9 cellular contexts compared by ENCODE assay signal in the genomic region with DNA sequence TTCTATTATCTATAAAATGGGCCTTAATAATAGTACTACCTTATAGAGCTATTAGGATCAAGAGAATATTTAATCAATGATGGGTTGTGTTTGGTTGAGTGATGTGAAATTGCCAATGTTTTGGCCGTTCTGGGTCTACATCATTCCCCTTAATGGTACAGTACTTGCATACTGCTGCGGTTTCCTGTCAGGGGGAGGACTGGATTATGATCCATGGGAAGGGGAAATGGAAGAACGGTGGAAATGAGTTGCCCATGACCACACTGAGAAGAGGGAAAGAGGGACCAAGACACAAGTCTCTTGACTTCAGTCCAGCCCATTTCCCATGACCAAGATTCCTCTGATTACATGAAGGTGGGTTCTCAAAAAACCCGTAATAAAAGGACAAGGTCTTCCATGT. TPM values are rescaled to one million over a fixed set of nuclear protein-coding genes. Genes with fewer than 3 reads are reported as not detected.
DNase-seq lines count a peak whose midpoint lies in the region; ATAC-seq and TF ChIP-seq lines count a peak whose summit lies in the region.
"Had no signal": no experiment of that assay in that cellular context is flagged by ENCODE, and none has a peak within 500 bp of the region (broad histone marks: within the 10 kb centered on the region; RNA-seq: fewer than 3 reads in every experiment).

No MANE protein-coding gene starts in this region.

- no peak overlapping the region for H3K4me3 Mint-ChIP-seq in CD14-positive monocyte
- H3K4me3 Mint-ChIP-seq in chondrocyte (ENCODE audit: unreplicated experiment) = no peak overlapping the region

- H3K27me3 ChIP-seq in Loucy (ENCODE audit: insufficient read depth, low read length, poor library complexity, severe bottlenecking) (no peaks in the 10 kb centered on the region), osteoblast (ENCODE audit: insufficient read depth, low read length) (no peaks in the 10 kb centered on the region)

- H3K9me3 Mint-ChIP-seq in CD14-positive monocyte (peaks cover 0 to 4% (median 0%) of the 10 kb centered on the region in 7 donors), chondrocyte (ENCODE audit: low read depth) (no peaks in the 10 kb centered on the region)

- H3K36me3 ChIP-seq in Loucy (ENCODE audit: insufficient read depth, low read length) (peaks cover 3% of the 10 kb centered on the region; the same call in 1 of the 2 replicates), osteoblast (ENCODE audit: insufficient read depth, low read length) (peaks cover 27% of the 10 kb centered on the region)

- H3K9me3 ChIP-seq in Loucy (ENCODE audit: insufficient read depth, low read depth, low read length) (no peaks in the 10 kb centered on the region), osteoblast (ENCODE audit: low read depth, low read length) (no peaks in the 10 kb centered on the region)

- H3K36me3 Mint-ChIP-seq in CD14-positive monocyte (peaks cover 25 to 29% of the 10 kb centered on the region in 2 donors), chondrocyte (ENCODE audit: low read depth) (peaks cover 16% of the 10 kb centered on the region)

- TF ChIP-seq CTCF in CD14-positive monocyte (IDR thresholded peaks at IDR 0.05) = no peak
- no peak for TF ChIP-seq CTCF in Loucy (conservative IDR thresholded peaks at IDR 0.05; ENCODE audit: low read length)
- TF ChIP-seq CTCF in chondrocyte (IDR thresholded peaks at IDR 0.05) = no peak
- TF ChIP-seq CTCF in osteoblast (IDR thresholded peaks at IDR 0.05; ENCODE audit: extremely low read depth, low read depth, low read length) = no peak

- H3K4me2 ChIP-seq in Loucy (ENCODE audit: low read depth, low read length, poor library complexity, severe bottlenecking) = peak overlapping the region; percentile 83
- H3K4me2 ChIP-seq in osteoblast (ENCODE audit: insufficient read depth, low read length) = peak overlapping the region; percentile 97

- no peaks in the 10 kb centered on the region for H3K9me2 ChIP-seq in Loucy (replicated peaks; ENCODE audit: low read depth, low read length)

- H3K4me1 ChIP-seq in Loucy (ENCODE audit: insufficient read depth, low read length, poor library complexity, severe bottlenecking) (peaks cover 14% of the 10 kb centered on the region), osteoblast (ENCODE audit: insufficient read depth, low read length) (peaks cover 44% of the 10 kb centered on the region)

- H4K20me1 ChIP-seq in Loucy (ENCODE audit: insufficient read depth, low read length, poor library complexity, severe bottlenecking) = no peaks in the 10 kb centered on the region
- H4K20me1 ChIP-seq in osteoblast (ENCODE audit: insufficient read depth, low read length) = peaks cover 3% of the 10 kb centered on the region

- peak overlapping the region; percentile 99 to 100 (median 100) for H3K27ac Mint-ChIP-seq in CD14-positive monocyte
- peak overlapping the region; percentile 98 for H3K27ac Mint-ChIP-seq in chondrocyte (ENCODE audit: unreplicated experiment)

- no peaks in the 10 kb centered on the region for H3F3A ChIP-seq in Loucy (ENCODE audit: low read depth)

- H3K9ac ChIP-seq in Loucy (ENCODE audit: low read depth, low read length, poor library complexity, severe bottlenecking) = no peak overlapping the region

- H3K27ac ChIP-seq in osteoblast (ENCODE audit: low read depth, low read length) = peak overlapping the region; percentile 100

- H3K27me3 Mint-ChIP-seq in CD14-positive monocyte (ENCODE audit: low read depth in 3 of 3) (peaks cover 2 to 8% (median 4%) of the 10 kb centered on the region in 3 donors), chondrocyte (ENCODE audit: low read depth) (no peaks in the 10 kb centered on the region)

- ATAC-seq in HG03159 (IDR thresholded peaks at IDR 0.05; ENCODE audit: unreplicated experiment) = no peak

- DNase-seq in CD14-positive monocyte (ENCODE audit: low spot score) (no peak), chondrocyte (ENCODE audit: low spot score) (no peak), osteoblast (ENCODE audit: insufficient read length, low spot score, missing footprints) (peak; percentile 68), NCI-H2196 (lab: John Stamatoyannopoulos, UW; ENCODE audit: unreplicated experiment) (no peak), AG08396 (ENCODE audit: low spot score) (no peak), germinal center (ENCODE audit: low spot score) (no peak)
- DNase-seq: activated CD4-positive, alpha-beta T cell treated with anti-CD3 and anti-CD28 coated beads, Interleukin-2, amount 50 U/mL, for 4 hours had no signal

- peaks cover 22% of the 10 kb centered on the region for H3K4me1 Mint-ChIP-seq in CD14-positive monocyte
- H3K4me1 Mint-ChIP-seq in chondrocyte (ENCODE audit: low read depth) = peaks cover 42% of the 10 kb centered on the region

- intact Hi-C loops in CD14-positive monocyte (cut with micrococcal nuclease) = no loop called here

- H2AFZ ChIP-seq in Loucy (ENCODE audit: low read length) = no peak overlapping the region
- peak overlapping the region; percentile 13 for H2AFZ ChIP-seq in osteoblast (ENCODE audit: low read length)

- H3K79me2 ChIP-seq in Loucy (ENCODE audit: insufficient read depth, low read length) (peaks cover 6% of the 10 kb centered on the region; the same call in 1 of the 2 replicates), osteoblast (ENCODE audit: insufficient read depth, low read length) (peaks cover 20% of the 10 kb centered on the region)

- H3K4me3 ChIP-seq in Loucy (ENCODE audit: low read length, poor library complexity, severe bottlenecking) = no peak overlapping the region
- H3K4me3 ChIP-seq in osteoblast (ENCODE audit: insufficient read depth, low read length) = peak overlapping the region; percentile 78

RNA-seq across cellular contexts. Expression of a gene that starts 1.0 kb away (rescaled TPM):
- polyA plus RNA-seq in CD14-positive monocyte = 100 to 1,000 TPM; 112 TPM
- total RNA-seq in chondrocyte (70.2 to 76.9 TPM (median 72.9 TPM) in 3 replicates), osteoblast (69.0 and 93.7 TPM in 2 replicates)

RNA-seq across cellular contexts. Expression of a gene that starts 36.1 kb away (rescaled TPM):
- 1 to 10 TPM; 5.9 to 6.8 TPM for polyA plus RNA-seq in CD14-positive monocyte
- total RNA-seq in chondrocyte = 24.4 to 31.3 TPM (median 25.4 TPM) in 3 replicates
- total RNA-seq in osteoblast = 28.9 and 30.4 TPM in 2 replicates

RNA-seq across cellular contexts. Expression of a gene that starts 55.9 kb away (rescaled TPM):
- polyA plus RNA-seq in CD14-positive monocyte = 10 to 100 TPM in 1 of 2 donors, 1 to 10 TPM in 1; 8.8 to 10.9 TPM
- total RNA-seq in chondrocyte (15.4 to 26.8 TPM (median 22.5 TPM) in 3 replicates), osteoblast (19.2 and 22.1 TPM in 2 replicates)
